ENCODE assay signal across 28 cellular contexts in genomic region chr4:6369035-6369434, GRCh38.
"Had no signal": no experiment of that assay in that cellular context is flagged by ENCODE, and none has a peak within 500 bp of the region (broad histone marks: within the 10 kb centered on the region; RNA-seq: fewer than 3 reads in every experiment).

No MANE protein-coding gene starts in this region.

- H3K9me3 ChIP-seq: neutrophil, pancreas, psoas muscle, right lobe of liver, sigmoid colon, suprapubic skin, testis, tibial artery, transverse colon, upper lobe of right lung, uterus had no signal

- H3K36me3 Mint-ChIP-seq: naive thymus-derived CD4-positive, alpha-beta T cell; natural killer cell; neural progenitor cell; stimulated activated memory B cell treated with anti-CD40 and anti-IgM and Interleukin-4, amounts not matched to agents 10 μg/mL and 1 μg/mL and 100 μg/mL, for 72 hours; type B pancreatic cell had no signal

- H3K4me2 ChIP-seq: neural progenitor cell had no signal

- FAIRE-seq: pancreas, small intestine had no signal

- H3K27ac ChIP-seq: neural progenitor cell, neutrophil, pancreas, psoas muscle, right lobe of liver, sigmoid colon, suprapubic skin, testis, tibial artery, transverse colon, upper lobe of right lung, uterus had no signal

- H3K9ac ChIP-seq: neural progenitor cell had no signal

- H3K27ac Mint-ChIP-seq: naive thymus-derived CD4-positive, alpha-beta T cell; natural killer cell; nephron; neural progenitor cell; progenitor cell of endocrine pancreas; stimulated activated memory B cell treated with anti-CD40 and anti-IgM and Interleukin-4, amounts not matched to agents 10 μg/mL and 1 μg/mL and 100 μg/mL, for 72 hours; type B pancreatic cell had no signal

- H3K4me1 Mint-ChIP-seq: naive thymus-derived CD4-positive, alpha-beta T cell; nephron; stimulated activated memory B cell treated with anti-CD40 and anti-IgM and Interleukin-4, amounts not matched to agents 10 μg/mL and 1 μg/mL and 100 μg/mL, for 72 hours; stimulated activated naive CD8-positive, alpha-beta T cell treated with anti-CD3 and anti-CD28 coated beads, Interleukin-15, amount 100 ng/mL, for 72 hours had no signal

- H2AFZ ChIP-seq: neural progenitor cell had no signal

- H3K36me3 ChIP-seq: neural progenitor cell, neutrophil, pancreas, right lobe of liver, sigmoid colon, suprapubic skin, tibial artery, transverse colon, upper lobe of right lung, uterus had no signal

- H3K4me1 ChIP-seq: pancreas, psoas muscle, right lobe of liver, sigmoid colon, suprapubic skin, testis, tibial artery, transverse colon, upper lobe of right lung, uterus had no signal

- H3K27me3 ChIP-seq: neural progenitor cell, neutrophil, pancreas, right lobe of liver, testis, uterus had no signal

- H3K4me3 ChIP-seq: neural progenitor cell, pancreas, psoas muscle, right lobe of liver, sigmoid colon, suprapubic skin, testis, tibial artery, transverse colon, upper lobe of right lung, uterus had no signal

- H3K9me3 Mint-ChIP-seq: natural killer cell; nephron; neural progenitor cell; stimulated activated memory B cell treated with anti-CD40 and anti-IgM and Interleukin-4, amounts not matched to agents 10 μg/mL and 1 μg/mL and 100 μg/mL, for 72 hours; stimulated activated naive CD8-positive, alpha-beta T cell treated with anti-CD3 and anti-CD28 coated beads, Interleukin-15, amount 100 ng/mL, for 72 hours; type B pancreatic cell had no signal

- H3K4me3 Mint-ChIP-seq: naive thymus-derived CD4-positive, alpha-beta T cell; natural killer cell; nephron; neural progenitor cell; stimulated activated memory B cell treated with anti-CD40 and anti-IgM and Interleukin-4, amounts not matched to agents 10 μg/mL and 1 μg/mL and 100 μg/mL, for 72 hours; stimulated activated naive CD8-positive, alpha-beta T cell treated with anti-CD3 and anti-CD28 coated beads, Interleukin-15, amount 100 ng/mL, for 72 hours; type B pancreatic cell had no signal

- DNase-seq: naive thymus-derived CD4-positive, alpha-beta T cell; natural killer cell; sigmoid colon; small intestine; stimulated activated CD4-positive, alpha-beta T cell treated with anti-CD3 and anti-CD28 coated beads, Interleukin-15, amount 100 ng/mL, for 24 hours; stimulated activated CD4-positive, alpha-beta T cell treated with anti-CD3 and anti-CD28 coated beads, Interleukin-2, amount 100 ng/mL, for 24 hours; stimulated activated CD4-positive, alpha-beta T cell treated with anti-CD3 and anti-CD28 coated beads, Interleukin-2, amount 100 ng/mL, for 48 hours; stimulated activated CD4-positive, alpha-beta T cell treated with anti-CD3 and anti-CD28 coated beads, Interleukin-4, amount 100 ng/mL, for 24 hours; stimulated activated CD8-positive, alpha-beta memory T cell treated with anti-CD3 and anti-CD28 coated beads, Interleukin-4, amount 100 ng/mL, for 48 hours; stimulated activated naive CD4-positive, alpha-beta T cell; stimulated activated naive CD8-positive, alpha-beta T cell treated with anti-CD3 and anti-CD28 coated beads, Interleukin-15, amount 100 ng/mL, for 72 hours; stimulated activated naive CD8-positive, alpha-beta T cell treated with anti-CD3 and anti-CD28 coated beads, Interleukin-15, Interleukin-2, amounts not matched to agents 100 U/mL and 50 U/mL, for 24 hours; substantia nigra; testis; tibial artery; transverse colon; upper lobe of right lung; uterus had no signal
